1 cellular context compared by ENCODE assay signal in the genomic region with DNA sequence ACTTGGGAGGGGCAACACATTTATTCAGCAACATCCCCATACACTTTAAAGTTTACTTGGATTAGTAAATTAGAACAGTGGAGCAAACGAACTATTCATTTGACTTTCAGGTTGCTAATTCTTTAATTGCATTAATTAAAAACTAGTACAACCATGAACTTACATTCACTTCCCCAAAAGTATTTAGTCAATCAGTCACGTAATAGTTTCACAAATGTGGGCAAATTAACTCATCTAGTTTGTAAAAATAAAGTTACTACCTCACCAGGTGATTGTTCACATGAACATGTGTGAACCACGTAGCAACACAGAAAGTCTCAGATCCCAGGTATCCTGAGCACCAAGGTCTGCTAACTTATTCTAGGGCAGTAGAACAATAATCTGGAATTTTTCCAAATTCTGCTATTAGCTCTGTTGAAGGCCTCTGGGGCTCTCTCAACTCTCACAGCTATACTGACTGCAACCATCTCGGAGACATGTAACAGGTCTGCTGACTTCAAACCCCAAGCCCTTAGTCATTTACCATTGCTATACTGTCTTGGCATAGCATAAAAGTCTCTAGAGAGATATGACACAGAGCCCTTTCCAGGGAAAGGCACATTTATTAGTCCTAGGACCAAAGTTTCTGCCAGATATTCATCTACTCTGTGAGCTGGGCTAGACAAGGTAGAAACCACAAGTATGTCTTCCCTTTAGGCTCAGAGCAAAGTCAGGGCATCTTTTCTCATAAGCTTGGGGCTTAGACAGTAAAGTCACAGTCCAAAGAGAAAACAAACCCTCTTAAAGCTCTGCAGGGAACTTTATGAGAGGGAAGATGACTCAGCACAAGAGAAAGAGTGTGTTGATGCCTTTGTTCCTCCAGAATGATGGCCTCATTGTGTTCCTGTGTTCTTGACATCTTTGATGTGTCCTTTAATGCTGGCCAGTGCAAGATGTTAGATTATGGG.
A peak's percentile ranks its signal among the peaks of the same experiment; 100 is the strongest.
TF ChIP-seq lines count a peak whose summit lies in the region.

No MANE protein-coding gene starts in this region.

TF ChIP-seq in HCT116, 20 proteins besides CTCF, POLR2A, EP300 and RAD21 (continued from another document):
- peak; percentile 33 for TF ChIP-seq CBX3 (IDR thresholded peaks at IDR 0.05; ENCODE audit: low read depth)
- TF ChIP-seq JUND (IDR thresholded peaks at IDR 0.05): peak; percentile 77
- TF ChIP-seq, protein P1, sequence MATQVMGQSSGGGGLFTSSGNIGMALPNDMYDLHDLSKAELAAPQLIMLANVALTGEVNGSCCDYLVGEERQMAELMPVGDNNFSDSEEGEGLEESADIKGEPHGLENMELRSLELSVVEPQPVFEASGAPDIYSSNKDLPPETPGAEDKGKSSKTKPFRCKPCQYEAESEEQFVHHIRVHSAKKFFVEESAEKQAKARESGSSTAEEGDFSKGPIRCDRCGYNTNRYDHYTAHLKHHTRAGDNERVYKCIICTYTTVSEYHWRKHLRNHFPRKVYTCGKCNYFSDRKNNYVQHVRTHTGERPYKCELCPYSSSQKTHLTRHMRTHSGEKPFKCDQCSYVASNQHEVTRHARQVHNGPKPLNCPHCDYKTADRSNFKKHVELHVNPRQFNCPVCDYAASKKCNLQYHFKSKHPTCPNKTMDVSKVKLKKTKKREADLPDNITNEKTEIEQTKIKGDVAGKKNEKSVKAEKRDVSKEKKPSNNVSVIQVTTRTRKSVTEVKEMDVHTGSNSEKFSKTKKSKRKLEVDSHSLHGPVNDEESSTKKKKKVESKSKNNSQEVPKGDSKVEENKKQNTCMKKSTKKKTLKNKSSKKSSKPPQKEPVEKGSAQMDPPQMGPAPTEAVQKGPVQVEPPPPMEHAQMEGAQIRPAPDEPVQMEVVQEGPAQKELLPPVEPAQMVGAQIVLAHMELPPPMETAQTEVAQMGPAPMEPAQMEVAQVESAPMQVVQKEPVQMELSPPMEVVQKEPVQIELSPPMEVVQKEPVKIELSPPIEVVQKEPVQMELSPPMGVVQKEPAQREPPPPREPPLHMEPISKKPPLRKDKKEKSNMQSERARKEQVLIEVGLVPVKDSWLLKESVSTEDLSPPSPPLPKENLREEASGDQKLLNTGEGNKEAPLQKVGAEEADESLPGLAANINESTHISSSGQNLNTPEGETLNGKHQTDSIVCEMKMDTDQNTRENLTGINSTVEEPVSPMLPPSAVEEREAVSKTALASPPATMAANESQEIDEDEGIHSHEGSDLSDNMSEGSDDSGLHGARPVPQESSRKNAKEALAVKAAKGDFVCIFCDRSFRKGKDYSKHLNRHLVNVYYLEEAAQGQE (IDR thresholded peaks at IDR 0.05; ENCODE audit: low read depth): no peak
- peak; percentile 57 for TF ChIP-seq SIN3A (IDR thresholded peaks at IDR 0.05; ENCODE audit: low read depth)
- no peak for TF ChIP-seq ZNF274 (IDR thresholded peaks at IDR 0.05; ENCODE audit: low read depth, low read length)
- TF ChIP-seq ELF1 (IDR thresholded peaks at IDR 0.05; ENCODE audit: borderline replicate concordance, low read depth): no peak
- TF ChIP-seq, protein P2, sequence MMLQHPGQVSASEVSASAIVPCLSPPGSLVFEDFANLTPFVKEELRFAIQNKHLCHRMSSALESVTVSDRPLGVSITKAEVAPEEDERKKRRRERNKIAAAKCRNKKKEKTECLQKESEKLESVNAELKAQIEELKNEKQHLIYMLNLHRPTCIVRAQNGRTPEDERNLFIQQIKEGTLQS (IDR thresholded peaks at IDR 0.05): no peak
- no peak for TF ChIP-seq EZH2phosphoT487 (IDR thresholded peaks at IDR 0.05; ENCODE audit: borderline replicate concordance)
- peak; percentile 79 for TF ChIP-seq TCF7L2 (IDR thresholded peaks at IDR 0.05; ENCODE audit: borderline replicate concordance, extremely low read depth, insufficient read depth, insufficient read length)
- TF ChIP-seq YY1 (IDR thresholded peaks at IDR 0.05; ENCODE audit: extremely low read depth, insufficient replicate concordance, low read depth, low read length): peak; percentile 46
- no peak for TF ChIP-seq POLR2AphosphoS5 (IDR thresholded peaks at IDR 0.05; ENCODE audit: low read depth, low read length)
- TF ChIP-seq, protein P3, sequence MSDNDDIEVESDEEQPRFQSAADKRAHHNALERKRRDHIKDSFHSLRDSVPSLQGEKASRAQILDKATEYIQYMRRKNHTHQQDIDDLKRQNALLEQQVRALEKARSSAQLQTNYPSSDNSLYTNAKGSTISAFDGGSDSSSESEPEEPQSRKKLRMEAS (IDR thresholded peaks at IDR 0.05): 0 out of 2 replicates have a peak, but pooled peaks have one; percentile 20
- peak; percentile 68 for TF ChIP-seq SP1 (IDR thresholded peaks at IDR 0.05; ENCODE audit: low read depth)
